ENCODE assay signal across 13 cellular contexts in genomic region chr4:98482503-98482846, GRCh38.
DNase-seq lines count a peak whose midpoint lies in the region; ATAC-seq and TF ChIP-seq lines count a peak whose summit lies in the region.
"Had no signal": no experiment of that assay in that cellular context is flagged by ENCODE, and none has a peak within 500 bp of the region (broad histone marks: within the 10 kb centered on the region; RNA-seq: fewer than 3 reads in every experiment).

No MANE protein-coding gene starts in this region.

- H4K20me1 ChIP-seq in PC-3 (ENCODE audit: low read length), result no peaks in the 10 kb centered on the region

- H3K4me3 Mint-ChIP-seq in MCF 10A (ENCODE audit: unreplicated experiment) (peak overlapping the region; percentile 51), chondrocyte (ENCODE audit: unreplicated experiment) (no peak overlapping the region)
- H3K4me3 Mint-ChIP-seq in stimulated activated naive CD8-positive, alpha-beta T cell treated with anti-CD3 and anti-CD28 coated beads, Interleukin-15, amount 100 ng/mL, for 72 hours, result peak overlapping the region; percentile 80 to 81

- CTCF ChIA-PET in MCF 10A (lab: Yijun Ruan, JAX) (interaction anchor here (0.6 to 1.8 kb wide), 4 partner anchors 15 to 879 kb away, joined by 3 to 6 read pairs (median 4); no protein-coding TSS in a partner anchor), PC-3 (lab: Charles Lee) (no interaction called here)

- H3K27ac Mint-ChIP-seq in MCF 10A (ENCODE audit: low read depth, unreplicated experiment) (peak overlapping the region; percentile 95), chondrocyte (ENCODE audit: unreplicated experiment) (no peak overlapping the region)
- peak overlapping the region; percentile 98 to 99 for H3K27ac Mint-ChIP-seq in stimulated activated naive CD8-positive, alpha-beta T cell treated with anti-CD3 and anti-CD28 coated beads, Interleukin-15, amount 100 ng/mL, for 72 hours

- DNase-seq in MCF 10A (ENCODE audit: unreplicated experiment) (no peak), breast epithelium (ENCODE audit: low spot score in 2 of 2) (no peak), PC-3 (no peak), 8988T (no peak), foreskin fibroblast (no peak), chondrocyte (ENCODE audit: low spot score) (no peak)
- DNase-seq in stimulated activated naive CD8-positive, alpha-beta T cell treated with anti-CD3 and anti-CD28 coated beads, Interleukin-15, amount 100 ng/mL, for 72 hours, result no peak
- DNase-seq: C1 segment of cervical spinal cord, glutamatergic neuron, NCI-H1694 treated with DMSO at 0.1 percent for 48 hours, SHP77 treated with DMSO at 0.1 percent for 48 hours, spleen had no signal

- H3K4me3 ChIP-seq in breast epithelium, result no peak overlapping the region
- peak overlapping the region; percentile 58 for H3K4me3 ChIP-seq in PC-3 (ENCODE audit: low read length)
- no peak overlapping the region for H3K4me3 ChIP-seq in foreskin fibroblast (ENCODE audit: low read depth in 1 of 2, low read length in 2 of 2)
- H3K4me3 ChIP-seq: spleen had no signal

- H3K4me1 Mint-ChIP-seq in MCF 10A (ENCODE audit: insufficient read depth, unreplicated experiment) (peaks cover 28% of the 10 kb centered on the region), chondrocyte (ENCODE audit: low read depth) (peaks cover 46% of the 10 kb centered on the region)
- peaks cover 79% of the 10 kb centered on the region for H3K4me1 Mint-ChIP-seq in stimulated activated naive CD8-positive, alpha-beta T cell treated with anti-CD3 and anti-CD28 coated beads, Interleukin-15, amount 100 ng/mL, for 72 hours

- H3K9me2 ChIP-seq in PC-3 (replicated peaks; ENCODE audit: low read length), result no peaks in the 10 kb centered on the region

- BruUV-seq in MCF 10A (replicated peaks; lab: Mats Ljungman, UMichigan) (no TSS peak), PC-3 (replicated peaks; lab: Mats Ljungman, UMichigan) (TSS peak; percentile 41)

- no peaks in the 10 kb centered on the region for H3K9me3 Mint-ChIP-seq in MCF 10A (ENCODE audit: unreplicated experiment)
- H3K9me3 Mint-ChIP-seq in stimulated activated naive CD8-positive, alpha-beta T cell treated with anti-CD3 and anti-CD28 coated beads, Interleukin-15, amount 100 ng/mL, for 72 hours, result no peaks in the 10 kb centered on the region
- H3K9me3 Mint-ChIP-seq in chondrocyte (ENCODE audit: low read depth), result no peaks in the 10 kb centered on the region

- H3F3A ChIP-seq in PC-3 (ENCODE audit: low read length, unreplicated experiment), result no peaks in the 10 kb centered on the region

- ATAC-seq in HG02759 (IDR thresholded peaks at IDR 0.05; ENCODE audit: unreplicated experiment) (peak; percentile 32), PC-3 (no peak)
- ATAC-seq in stimulated activated naive CD8-positive, alpha-beta T cell treated with anti-CD3 and anti-CD28 coated beads, Interleukin-15, amount 100 ng/mL, for 72 hours, result peak; percentile 8

- H3K36me3 Mint-ChIP-seq in MCF 10A (ENCODE audit: insufficient read depth, unreplicated experiment) (peaks cover 5% of the 10 kb centered on the region), chondrocyte (ENCODE audit: low read depth) (peaks cover 8% of the 10 kb centered on the region)

- H3K27me3 ChIP-seq in breast epithelium (no peaks in the 10 kb centered on the region), PC-3 (ENCODE audit: low read length) (no peaks in the 10 kb centered on the region)
- H3K27me3 ChIP-seq: spleen had no signal

- TF ChIP-seq CTCF in MCF 10A (IDR thresholded peaks at IDR 0.05; ENCODE audit: unreplicated experiment) (no peak), breast epithelium (IDR thresholded peaks at IDR 0.05) (no peak), PC-3 (conservative IDR thresholded peaks at IDR 0.05; ENCODE audit: low read depth, low read length) (no peak), foreskin fibroblast (IDR thresholded peaks at IDR 0.05; ENCODE audit: low read depth, low read length) (no peak), chondrocyte (IDR thresholded peaks at IDR 0.05) (no peak)

- no peaks in the 10 kb centered on the region for H3K9me3 ChIP-seq in breast epithelium
- no peaks in the 10 kb centered on the region for H3K9me3 ChIP-seq in PC-3 (ENCODE audit: low read length)
- H3K9me3 ChIP-seq: spleen had no signal

- peak overlapping the region; percentile 80 for H3K9ac ChIP-seq in PC-3 (ENCODE audit: low read length)

- TF ChIP-seq POLR2A in breast epithelium (IDR thresholded peaks at IDR 0.05), result no peak

- no peaks in the 10 kb centered on the region for H3K36me3 ChIP-seq in breast epithelium
- H3K36me3 ChIP-seq in PC-3 (ENCODE audit: low read depth, low read length), result peaks cover 8% of the 10 kb centered on the region; the same call in 1 of the 2 replicates

- H3K4me1 ChIP-seq in breast epithelium (no peaks in the 10 kb centered on the region), PC-3 (ENCODE audit: insufficient read depth, low read length) (peaks cover 62% of the 10 kb centered on the region)

- peak overlapping the region; percentile 77 for H3K4me2 ChIP-seq in PC-3 (ENCODE audit: low read length)

- POLR2A ChIA-PET in MCF 10A (lab: Yijun Ruan, JAX) (interaction anchor here (0.9 kb wide), 1 partner anchor 525 kb away, joined by 3 read pairs; no protein-coding TSS in a partner anchor), PC-3 (lab: Charles Lee; ENCODE audit: unreplicated experiment) (no interaction called here)

- peak overlapping the region; percentile 49 for H2AFZ ChIP-seq in PC-3 (ENCODE audit: low read length)

- H3K27ac ChIP-seq in breast epithelium, result no peak overlapping the region
- peak overlapping the region; percentile 97 for H3K27ac ChIP-seq in PC-3 (ENCODE audit: low read length)
- H3K27ac ChIP-seq: spleen had no signal

- H3K27me3 Mint-ChIP-seq in MCF 10A (ENCODE audit: insufficient read depth, unreplicated experiment) (no peaks in the 10 kb centered on the region), chondrocyte (ENCODE audit: low read depth) (no peaks in the 10 kb centered on the region)
- H3K27me3 Mint-ChIP-seq in stimulated activated naive CD8-positive, alpha-beta T cell treated with anti-CD3 and anti-CD28 coated beads, Interleukin-15, amount 100 ng/mL, for 72 hours, result no peaks in the 10 kb centered on the region

- intact Hi-C loops in MCF 10A (cut with micrococcal nuclease), result loop anchor here (5.0 kb wide), 1 partner anchor 180 kb away; no protein-coding TSS in a partner anchor
- intact Hi-C loops in breast epithelium (cut with DNase I; ENCODE audit: low total_unique reads), result no loop called here
- intact Hi-C loops in PC-3 (cut with micrococcal nuclease), result loop anchor here (5.0 to 10.0 kb wide), 2 partner anchors 92 to 145 kb away; no protein-coding TSS in a partner anchor

- peaks cover 36% of the 10 kb centered on the region for H3K79me2 ChIP-seq in PC-3 (ENCODE audit: low read length)
